In genomic region chr6:76835289-76835688, GRCh38 we compare ENCODE assay signal across 29 cellular contexts.
"Had no signal": no experiment of that assay in that cellular context is flagged by ENCODE, and none has a peak within 500 bp of the region (broad histone marks: within the 10 kb centered on the region; RNA-seq: fewer than 3 reads in every experiment).

No MANE protein-coding gene starts in this region.

- H3K27ac Mint-ChIP-seq: activated B cell treated with CpG ODN at 0.5 μM for 24 hours; activated CD8-positive, alpha-beta T cell treated with anti-CD3 and anti-CD28 coated beads for 36 hours; activated naive CD8-positive, alpha-beta T cell; activated T-helper 17 cell treated with anti-CD3 and anti-CD28 coated beads, Interleukin-2, amount 50 U/mL, for 72 hours; effector memory CD8-positive, alpha-beta T cell; T-helper 17 cell; T-helper 2 cell treated with Interferon-gamma antibody and Interleukin-4, amounts not matched to agents 5 μg/mL and 100 μg/mL, for 36 hours had no signal

- H3K27me3 Mint-ChIP-seq: activated B cell treated with CpG ODN at 0.5 μM for 24 hours; activated CD8-positive, alpha-beta T cell treated with anti-CD3 and anti-CD28 coated beads for 36 hours; activated naive CD8-positive, alpha-beta T cell; activated T-helper 17 cell treated with anti-CD3 and anti-CD28 coated beads, Interleukin-2, amount 50 U/mL, for 72 hours; effector memory CD8-positive, alpha-beta T cell; T-helper 17 cell had no signal

- ATAC-seq: activated CD4-positive, CD25-positive, alpha-beta regulatory T cell treated with anti-CD3 and anti-CD28 coated beads, Interleukin-2, amount 50 U/mL, for 24 hours; activated CD8-positive, alpha-beta T cell treated with anti-CD3 and anti-CD28 coated beads for 36 hours; activated T-cell treated with anti-CD3 and anti-CD28 coated beads, Interleukin-2, amount 50 U/mL, for 4 hours; activated T-helper 17 cell treated with anti-CD3 and anti-CD28 coated beads, Interleukin-2, amount 50 U/mL, for 72 hours; effector memory CD8-positive, alpha-beta T cell; T-helper 17 cell had no signal

- H3K4me3 ChIP-seq: esophagus squamous epithelium had no signal

- H3K36me3 ChIP-seq: brain microvascular endothelial cell, esophagus squamous epithelium, WERI-Rb-1 had no signal

- H3K4me1 Mint-ChIP-seq: activated B cell treated with CpG ODN at 0.5 μM for 24 hours; activated T-helper 17 cell treated with anti-CD3 and anti-CD28 coated beads, Interleukin-2, amount 50 U/mL, for 72 hours; T-helper 17 cell had no signal

- H3K27me3 ChIP-seq: brain microvascular endothelial cell, esophagus squamous epithelium had no signal

- H3K9me3 ChIP-seq: esophagus squamous epithelium had no signal

- H3K27ac ChIP-seq: brain microvascular endothelial cell, epithelial cell of prostate, esophagus squamous epithelium, WERI-Rb-1 had no signal

- H3K4me3 Mint-ChIP-seq: activated B cell treated with CpG ODN at 0.5 μM for 24 hours; activated CD8-positive, alpha-beta T cell treated with anti-CD3 and anti-CD28 coated beads for 36 hours; activated naive CD8-positive, alpha-beta T cell; activated T-cell treated with anti-CD3 and anti-CD28 coated beads, Interleukin-2, amount 50 U/mL, for 4 hours; activated T-helper 17 cell treated with anti-CD3 and anti-CD28 coated beads, Interleukin-2, amount 50 U/mL, for 72 hours; effector memory CD8-positive, alpha-beta T cell; T-helper 17 cell; T-helper 2 cell treated with Interferon-gamma antibody and Interleukin-4, amounts not matched to agents 5 μg/mL and 100 μg/mL, for 36 hours had no signal

- DNase-seq: activated B cell treated with CpG ODN at 0.5 μM for 24 hours; activated CD4-positive, alpha-beta T cell treated with anti-CD3 and anti-CD28 coated beads for 48 hours; activated CD4-positive, alpha-beta T cell treated with anti-CD3 and anti-CD28 coated beads, Interleukin-2, amount 50 U/mL, for 1 hour; activated CD4-positive, alpha-beta T cell treated with anti-CD3 and anti-CD28 coated beads, Interleukin-2, amount 50 U/mL, for 48 hours; activated CD8-positive, alpha-beta memory T cell treated with anti-CD3 and anti-CD28 coated beads for 24 hours; activated CD8-positive, alpha-beta T cell treated with anti-CD3 and anti-CD28 coated beads for 36 hours; activated effector memory CD4-positive, alpha-beta T cell treated with Interleukin-2 at 50 U/mL for 16 hours; activated gamma-delta T cell treated with Interleukin-2 at 50 U/mL for 16 hours; activated naive CD4-positive, alpha-beta T cell treated with anti-CD3 and anti-CD28 coated beads, Interleukin-2, amount 50 U/mL, for 16 hours; activated naive CD4-positive, alpha-beta T cell treated with Interleukin-2 at 50 U/mL for 16 hours; activated T-cell treated with anti-CD3 and anti-CD28 coated beads, Interleukin-2, amount 50 U/mL, for 4 hours; amniotic stem cell; anterior cingulate cortex; brain microvascular endothelial cell; caudate nucleus; cortex of kidney; dermis blood vessel endothelial cell; effector CD4-positive, alpha-beta T cell; effector memory CD8-positive, alpha-beta T cell; esophagus squamous epithelium; head of caudate nucleus; T-helper 17 cell; T1000; WERI-Rb-1 had no signal

- H3K36me3 Mint-ChIP-seq: activated naive CD8-positive, alpha-beta T cell had no signal
